Comparison of ENCODE assay signal across 8 cellular contexts in the genomic region with DNA sequence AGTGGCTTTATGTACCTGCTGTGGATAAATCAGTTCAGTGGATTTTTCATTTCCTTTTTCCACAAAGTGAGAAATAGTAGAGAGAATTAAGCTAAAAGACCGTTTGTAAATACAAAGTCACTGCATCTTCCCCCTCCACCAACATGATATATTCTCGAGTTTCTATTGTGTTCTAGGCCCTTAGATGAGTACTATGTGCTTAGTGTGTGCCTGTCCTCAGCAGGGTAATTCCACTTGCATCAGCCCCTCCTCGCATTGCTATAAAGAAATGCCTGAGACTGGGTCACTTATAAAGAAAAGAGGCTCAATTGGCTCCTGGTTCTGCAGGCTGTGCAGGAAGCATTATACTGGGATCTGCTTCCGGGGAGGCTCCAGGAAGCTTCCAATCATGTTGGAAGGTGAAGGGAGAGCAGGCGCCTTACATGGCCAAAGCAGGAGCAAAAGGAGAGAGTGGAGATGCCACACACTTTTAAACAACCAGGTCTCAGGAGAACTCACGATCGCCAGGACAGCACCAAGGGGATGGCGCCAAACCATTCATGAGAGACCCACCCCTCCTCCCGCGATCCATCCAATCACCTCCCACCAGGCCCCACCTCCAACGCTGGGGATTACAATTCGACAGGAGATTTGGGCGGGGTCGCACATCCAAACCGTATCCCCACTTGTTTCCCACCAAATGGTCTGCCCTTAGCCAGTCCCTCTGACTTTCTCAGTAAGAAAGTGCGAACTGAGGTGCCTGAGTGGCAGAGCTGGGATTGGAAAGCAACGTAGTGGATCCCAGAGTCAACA.
DNase-seq lines count a peak whose midpoint lies in the region; ATAC-seq and TF ChIP-seq lines count a peak whose summit lies in the region.

No MANE protein-coding gene starts in this region.

- H3K9me3 ChIP-seq in OCI-LY7 (ENCODE audit: low read length) = no peaks in the 10 kb centered on the region

- intact Hi-C loops in OCI-LY7 (cut with micrococcal nuclease; ENCODE audit: unreplicated experiment) = loop anchor here (1.0 to 5.0 kb wide), 3 partner anchors 101 to 729 kb away; a partner anchor contains a TSS

- DNase-seq in OCI-LY7 (ENCODE audit: low spot score) (no peak), GM10248 (ENCODE audit: extremely low spot score) (no peak), NCI-H187 (lab: John Stamatoyannopoulos, UW) (no peak)
- no peak for DNase-seq in effector memory CD8-positive, alpha-beta T cell
- DNase-seq in natural killer cell treated with Interleukin-12 subunit alpha and Interleukin-12 subunit beta and Interleukin-15 and Interleukin-18, amount 100 ng/mL, for 72 hours (ENCODE audit: low spot score) = no peak

- H3K4me3 ChIP-seq in OCI-LY7 (ENCODE audit: low read depth, low read length, poor library complexity, severe bottlenecking) = no peak overlapping the region

- peaks cover 3 to 6% of the 10 kb centered on the region in 2 donors for H3K4me1 Mint-ChIP-seq in effector memory CD8-positive, alpha-beta T cell (ENCODE audit: low read depth in 2 of 2)
- peaks cover 5 to 9% of the 10 kb centered on the region in 2 donors for H3K4me1 Mint-ChIP-seq in natural killer cell treated with Interleukin-12 subunit alpha and Interleukin-12 subunit beta and Interleukin-15 and Interleukin-18, amount 100 ng/mL, for 72 hours (ENCODE audit: low read depth in 2 of 2)

- peak overlapping the region; percentile 69 to 73 for H3K4me3 Mint-ChIP-seq in effector memory CD8-positive, alpha-beta T cell
- peak overlapping the region; percentile 89 for H3K4me3 Mint-ChIP-seq in natural killer cell treated with Interleukin-12 subunit alpha and Interleukin-12 subunit beta and Interleukin-15 and Interleukin-18, amount 100 ng/mL, for 72 hours

- no peaks in the 10 kb centered on the region for H3K36me3 Mint-ChIP-seq in effector memory CD8-positive, alpha-beta T cell (ENCODE audit: insufficient read depth)
- H3K36me3 Mint-ChIP-seq in natural killer cell treated with Interleukin-12 subunit alpha and Interleukin-12 subunit beta and Interleukin-15 and Interleukin-18, amount 100 ng/mL, for 72 hours = no peaks in the 10 kb centered on the region

- H3K9me2 ChIP-seq in OCI-LY7 (ENCODE audit: insufficient read depth, low read length) = no peaks in the 10 kb centered on the region

- 0 out of 2 replicates have a peak overlapping the region, but pooled peaks have one; percentile 14 for H3K4me2 ChIP-seq in OCI-LY7 (ENCODE audit: low read length)

- peak; percentile 19 for ATAC-seq in GM21526 (IDR thresholded peaks at IDR 0.05; ENCODE audit: low FRiP score, unreplicated experiment)
- ATAC-seq in effector memory CD8-positive, alpha-beta T cell (replicated peaks) = peak; percentile 29
- peak in 1 of 2 donors; percentile 7 for ATAC-seq in natural killer cell treated with Interleukin-12 subunit alpha and Interleukin-12 subunit beta and Interleukin-15 and Interleukin-18, amount 100 ng/mL, for 72 hours
- no peak for ATAC-seq in HG03565 (IDR thresholded peaks at IDR 0.05; ENCODE audit: unreplicated experiment)

- TF ChIP-seq CTCF in C4-2B (conservative IDR thresholded peaks at IDR 0.05) = no peak
- TF ChIP-seq CTCF in OCI-LY7 (conservative IDR thresholded peaks at IDR 0.05; ENCODE audit: low read length) = no peak
- no peak for TF ChIP-seq CTCF in GM10248 (IDR thresholded peaks at IDR 0.05; ENCODE audit: control extremely low read depth, extremely low read depth, low read depth, missing control alignments)

- H3K27me3 Mint-ChIP-seq in effector memory CD8-positive, alpha-beta T cell = peaks cover 11 to 16% of the 10 kb centered on the region in 2 donors
- H3K27me3 Mint-ChIP-seq in natural killer cell treated with Interleukin-12 subunit alpha and Interleukin-12 subunit beta and Interleukin-15 and Interleukin-18, amount 100 ng/mL, for 72 hours = peaks cover 7 to 8% of the 10 kb centered on the region in 2 donors

- H3K36me3 ChIP-seq in OCI-LY7 (ENCODE audit: insufficient read depth, low read length) = no peaks in the 10 kb centered on the region

- H2AFZ ChIP-seq in OCI-LY7 (ENCODE audit: low read length) = peak overlapping the region; percentile 85

- peaks cover 8% of the 10 kb centered on the region for H3K4me1 ChIP-seq in OCI-LY7 (ENCODE audit: insufficient read depth, low read length, poor library complexity, severe bottlenecking)

- POLR2A ChIA-PET in OCI-LY7 (lab: Charles Lee) = no interaction called here
- POLR2A ChIA-PET in GM10248 (lab: Yijun Ruan, JAX) = no interaction called here

- CTCF ChIA-PET in OCI-LY7 (lab: Charles Lee; ENCODE audit: unreplicated experiment) = interaction anchor here (1.0 kb wide), 1 partner anchor 214 kb away, joined by 4 read pairs; no protein-coding TSS in a partner anchor
- CTCF ChIA-PET in GM10248 (lab: Yijun Ruan, JAX) = interaction anchor here (0.7 to 24.2 kb wide), 74 partner anchors 9 to 968 kb away, joined by 3 to 663 read pairs (median 4); no protein-coding TSS in a partner anchor

- no peaks in the 10 kb centered on the region for H3K9me3 Mint-ChIP-seq in effector memory CD8-positive, alpha-beta T cell
- no peaks in the 10 kb centered on the region for H3K9me3 Mint-ChIP-seq in natural killer cell treated with Interleukin-12 subunit alpha and Interleukin-12 subunit beta and Interleukin-15 and Interleukin-18, amount 100 ng/mL, for 72 hours

- H3K79me2 ChIP-seq in OCI-LY7 (ENCODE audit: insufficient read depth, low read depth, low read length) = no peaks in the 10 kb centered on the region

- peak overlapping the region in 1 of 2 donors; percentile 13 for H3K27ac Mint-ChIP-seq in effector memory CD8-positive, alpha-beta T cell
- H3K27ac Mint-ChIP-seq in natural killer cell treated with Interleukin-12 subunit alpha and Interleukin-12 subunit beta and Interleukin-15 and Interleukin-18, amount 100 ng/mL, for 72 hours = no peak overlapping the region

- H3K27ac ChIP-seq in C4-2B = peak overlapping the region; percentile 20
- H3K27ac ChIP-seq in OCI-LY7 (ENCODE audit: low read depth, low read length, poor library complexity, severe bottlenecking) = no peak overlapping the region

- no peaks in the 10 kb centered on the region for H4K20me1 ChIP-seq in OCI-LY7 (ENCODE audit: insufficient read depth, low read length)

- no TSS peak for BruUV-seq in OCI-LY7 (replicated peaks; lab: Mats Ljungman, UMichigan)
